ENCODE assay signal across 11 cellular contexts in the genomic region with DNA sequence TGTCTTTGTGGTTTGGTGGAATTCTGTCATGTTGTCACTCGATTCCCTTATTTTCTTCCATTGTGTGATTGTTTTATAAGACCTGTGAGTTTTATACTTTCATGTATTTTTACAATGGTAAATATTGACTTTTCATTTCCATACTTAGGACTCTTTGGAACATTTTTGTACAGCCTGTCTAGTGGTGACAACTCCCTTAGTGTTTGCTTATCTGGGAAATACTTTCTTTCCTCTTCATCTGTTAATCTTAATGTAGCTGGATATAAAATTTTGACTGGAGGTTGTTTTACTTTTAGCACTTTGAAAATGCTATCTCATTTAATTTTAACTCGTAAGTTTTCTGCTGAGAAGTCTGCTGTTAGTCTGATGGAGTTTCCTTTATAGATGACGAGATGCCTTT.
"Had no signal": no experiment of that assay in that cellular context is flagged by ENCODE, and none has a peak within 500 bp of the region (broad histone marks: within the 10 kb centered on the region; RNA-seq: fewer than 3 reads in every experiment).

No MANE protein-coding gene starts in this region.

- DNase-seq: GM23248, GOT3, H7, H9, HCEC 1CT, HFFc6 had no signal

- H3K4me3 ChIP-seq: GM23248, GM23338, HAP-1 had no signal

- FAIRE-seq: H1, H54 had no signal

- H3K4me1 Mint-ChIP-seq: GM23338, H9 had no signal

- H3K4me2 ChIP-seq: GM23338 had no signal

- H3K36me3 ChIP-seq: HAP-1 had no signal

- ATAC-seq: GM23338, HCT116 had no signal

- H3K9ac ChIP-seq: GM23248 had no signal

- H3K9me3 ChIP-seq: HAP-1 had no signal

- H2AFZ ChIP-seq: GM23248, GM23338 had no signal

- H3K27ac ChIP-seq: GM23248 had no signal

- H3K4me3 Mint-ChIP-seq: GM23338, H9, HFFc6 had no signal

- H3K27ac Mint-ChIP-seq: GM23338, H9, HFFc6 had no signal

- H3K4me1 ChIP-seq: HAP-1 had no signal
